ENCODE assay signal across 8 cellular contexts in genomic region chr5:10353241-10354047, GRCh38. TPM values are rescaled to one million over a fixed set of nuclear protein-coding genes. Genes with fewer than 3 reads are reported as not detected.
DNase-seq lines count a peak whose midpoint lies in the region; ATAC-seq, FAIRE-seq and TF ChIP-seq lines count a peak whose summit lies in the region.

A gene with protein sequence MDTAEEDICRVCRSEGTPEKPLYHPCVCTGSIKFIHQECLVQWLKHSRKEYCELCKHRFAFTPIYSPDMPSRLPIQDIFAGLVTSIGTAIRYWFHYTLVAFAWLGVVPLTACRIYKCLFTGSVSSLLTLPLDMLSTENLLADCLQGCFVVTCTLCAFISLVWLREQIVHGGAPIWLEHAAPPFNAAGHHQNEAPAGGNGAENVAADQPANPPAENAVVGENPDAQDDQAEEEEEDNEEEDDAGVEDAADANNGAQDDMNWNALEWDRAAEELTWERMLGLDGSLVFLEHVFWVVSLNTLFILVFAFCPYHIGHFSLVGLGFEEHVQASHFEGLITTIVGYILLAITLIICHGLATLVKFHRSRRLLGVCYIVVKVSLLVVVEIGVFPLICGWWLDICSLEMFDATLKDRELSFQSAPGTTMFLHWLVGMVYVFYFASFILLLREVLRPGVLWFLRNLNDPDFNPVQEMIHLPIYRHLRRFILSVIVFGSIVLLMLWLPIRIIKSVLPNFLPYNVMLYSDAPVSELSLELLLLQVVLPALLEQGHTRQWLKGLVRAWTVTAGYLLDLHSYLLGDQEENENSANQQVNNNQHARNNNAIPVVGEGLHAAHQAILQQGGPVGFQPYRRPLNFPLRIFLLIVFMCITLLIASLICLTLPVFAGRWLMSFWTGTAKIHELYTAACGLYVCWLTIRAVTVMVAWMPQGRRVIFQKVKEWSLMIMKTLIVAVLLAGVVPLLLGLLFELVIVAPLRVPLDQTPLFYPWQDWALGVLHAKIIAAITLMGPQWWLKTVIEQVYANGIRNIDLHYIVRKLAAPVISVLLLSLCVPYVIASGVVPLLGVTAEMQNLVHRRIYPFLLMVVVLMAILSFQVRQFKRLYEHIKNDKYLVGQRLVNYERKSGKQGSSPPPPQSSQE (plus strand): TSS chr5:10353695. CDS start chr5:10353899, 204 bp downstream.

- H3K9me3 Mint-ChIP-seq in natural killer cell treated with Interleukin-12 subunit alpha and Interleukin-12 subunit beta and Interleukin-15 and Interleukin-18, amount 100 ng/mL, for 72 hours = no peaks in the 10 kb centered on the region

- peak; percentile 96 for TF ChIP-seq POLR2A in H54 (IDR thresholded peaks at IDR 0.05; ENCODE audit: low read depth, low read length)
- TF ChIP-seq POLR2A in Raji (IDR thresholded peaks at IDR 0.05; ENCODE audit: insufficient read depth, low read depth, low read length) = peak; percentile 98

- peak within 1 kb of the TSS; percentile 98 for H3K9ac ChIP-seq in Loucy (ENCODE audit: low read depth, low read length, poor library complexity, severe bottlenecking)

- peaks cover 29% of the 10 kb centered on the region in 2 donors for H3K4me1 Mint-ChIP-seq in natural killer cell treated with Interleukin-12 subunit alpha and Interleukin-12 subunit beta and Interleukin-15 and Interleukin-18, amount 100 ng/mL, for 72 hours (ENCODE audit: low read depth in 2 of 2)

- ATAC-seq in natural killer cell treated with Interleukin-12 subunit alpha and Interleukin-12 subunit beta and Interleukin-15 and Interleukin-18, amount 100 ng/mL, for 72 hours = peak; percentile 98 to 99

- peak; percentile 88 for FAIRE-seq in H54 (lab: Jason Lieb, UNC)

- peak within 1 kb of the TSS; percentile 85 for H3K4me2 ChIP-seq in Loucy (ENCODE audit: low read depth, low read length, poor library complexity, severe bottlenecking)

- H3K79me2 ChIP-seq in Loucy (ENCODE audit: insufficient read depth, low read length) = peaks cover 62% of the 10 kb centered on the region

- no peaks in the 10 kb centered on the region for H3K27me3 ChIP-seq in Loucy (ENCODE audit: insufficient read depth, low read length, poor library complexity, severe bottlenecking)

- DNase-seq in EH (ENCODE audit: low read depth) = peak; percentile 92
- peak; percentile 78 for DNase-seq in H54 (ENCODE audit: insufficient read length, low spot score)
- peak; percentile 96 for DNase-seq in activated T-helper 9 cell treated with anti-CD3 and anti-CD28 coated beads, Interleukin-2, amount 50 U/mL, for 16 hours (ENCODE audit: low read depth)
- peak; percentile 88 for DNase-seq in fibroblast of pulmonary artery (ENCODE audit: low read depth)
- DNase-seq in natural killer cell treated with Interleukin-12 subunit alpha and Interleukin-12 subunit beta and Interleukin-15 and Interleukin-18, amount 100 ng/mL, for 72 hours (ENCODE audit: low spot score) = peak; percentile 95
- DNase-seq in stimulated activated naive CD4-positive, alpha-beta T cell treated with Interleukin-2 at 50 U/mL for 16 hours (lab: John Stamatoyannopoulos, UW) = peak; percentile 94

- H3K9me2 ChIP-seq in Loucy (replicated peaks; ENCODE audit: low read depth, low read length) = no peaks in the 10 kb centered on the region

- H3K4me1 ChIP-seq in Loucy (ENCODE audit: insufficient read depth, low read length, poor library complexity, severe bottlenecking) = peaks cover 37% of the 10 kb centered on the region

- H2AFZ ChIP-seq in Loucy (ENCODE audit: low read length) = peak within 1 kb of the TSS; percentile 94

- peaks cover 4% of the 10 kb centered on the region for H3K36me3 Mint-ChIP-seq in natural killer cell treated with Interleukin-12 subunit alpha and Interleukin-12 subunit beta and Interleukin-15 and Interleukin-18, amount 100 ng/mL, for 72 hours

- no peaks in the 10 kb centered on the region for H3K9me3 ChIP-seq in Loucy (ENCODE audit: insufficient read depth, low read depth, low read length)

- no peaks in the 10 kb centered on the region for H3K27me3 Mint-ChIP-seq in natural killer cell treated with Interleukin-12 subunit alpha and Interleukin-12 subunit beta and Interleukin-15 and Interleukin-18, amount 100 ng/mL, for 72 hours

- peaks cover 43% of the 10 kb centered on the region for H4K20me1 ChIP-seq in Loucy (ENCODE audit: insufficient read depth, low read length, poor library complexity, severe bottlenecking)

- H3K4me3 ChIP-seq in Loucy (ENCODE audit: low read length, poor library complexity, severe bottlenecking) = peak within 1 kb of the TSS; percentile 75
- H3K4me3 ChIP-seq in fibroblast of pulmonary artery (replicated peaks; ENCODE audit: low read depth, low read length) = peak within 1 kb of the TSS; percentile 77

- H3K27ac Mint-ChIP-seq in natural killer cell treated with Interleukin-12 subunit alpha and Interleukin-12 subunit beta and Interleukin-15 and Interleukin-18, amount 100 ng/mL, for 72 hours = peak within 1 kb of the TSS; percentile 88 to 99

- peak within 1 kb of the TSS; percentile 88 for H3K4me3 Mint-ChIP-seq in natural killer cell treated with Interleukin-12 subunit alpha and Interleukin-12 subunit beta and Interleukin-15 and Interleukin-18, amount 100 ng/mL, for 72 hours

- no peaks in the 10 kb centered on the region; the same call in 1 of the 2 replicates for H3F3A ChIP-seq in Loucy (ENCODE audit: low read depth)

- TF ChIP-seq CTCF in Loucy (conservative IDR thresholded peaks at IDR 0.05; ENCODE audit: low read length) (no peak), fibroblast of pulmonary artery (IDR thresholded peaks at IDR 0.05; ENCODE audit: low read length, missing control alignments) (no peak)

- no peaks in the 10 kb centered on the region for H3K36me3 ChIP-seq in Loucy (ENCODE audit: insufficient read depth, low read length)

RNA-seq across cellular contexts. Expression of the gene that starts here (rescaled TPM):
- 100 to 1,000 TPM; 114 to 120 TPM for total RNA-seq in natural killer cell treated with Interleukin-12 subunit alpha and Interleukin-12 subunit beta and Interleukin-15 and Interleukin-18, amount 100 ng/mL, for 72 hours

Comparison
In these comparisons a context has a peak if more than half of its experiments do, and no peak if none do; other contexts are left out.
1. Peak in every context shown above with its lines: DNase-seq, ATAC-seq and H3K4me3 ChIP-seq.